In the genomic region with DNA sequence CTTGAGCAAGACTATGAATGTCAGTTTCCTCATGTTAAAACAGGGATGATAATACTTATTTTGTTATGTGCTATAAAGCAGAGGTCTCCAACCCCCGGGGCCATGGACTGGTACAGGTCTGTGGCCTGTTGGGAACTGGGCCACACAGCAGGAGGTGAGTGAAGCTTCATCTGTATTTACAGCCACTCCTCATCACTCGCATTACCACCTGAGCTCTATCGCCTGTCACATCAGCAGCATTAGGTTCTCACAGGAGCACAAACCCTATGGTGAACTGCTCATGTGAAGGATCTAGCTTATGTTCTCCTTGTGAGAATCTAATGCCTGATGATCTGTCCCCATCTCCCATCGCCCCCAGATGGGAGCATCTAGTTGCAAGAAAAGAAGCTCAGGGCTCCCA, we compare ENCODE assay signal across 34 cellular contexts.
"Had no signal": no experiment of that assay in that cellular context is flagged by ENCODE, and none has a peak within 500 bp of the region (broad histone marks: within the 10 kb centered on the region; RNA-seq: fewer than 3 reads in every experiment).

No MANE protein-coding gene starts in this region.

- H3K27ac Mint-ChIP-seq: activated B cell treated with CpG ODN at 0.5 μM for 24 hours; activated CD4-positive, alpha-beta memory T cell treated with anti-CD3 and anti-CD28 coated beads for 36 hours; activated CD4-positive, alpha-beta T cell treated with anti-CD3 and anti-CD28 coated beads, Interleukin-2, amount 10 ng/mL, durations not matched to agents 24 days and 14 days; activated CD8-positive, alpha-beta T cell treated with anti-CD3 and anti-CD28 coated beads for 36 hours; activated naive CD4-positive, alpha-beta T cell treated with anti-CD3 and anti-CD28 coated beads, Interleukin-2, amount 10 ng/mL, durations not matched to agents 7 days and 5 days; activated naive CD4-positive, alpha-beta T cell treated with anti-CD3 and anti-CD28 coated beads, Interleukin-2, amount 50 U/mL, for 24 hours; activated naive CD8-positive, alpha-beta T cell; activated naive CD8-positive, alpha-beta T cell treated with anti-CD3 and anti-CD28 coated beads, Interleukin-2, amount 10 ng/mL, durations not matched to agents 7 days and 5 days; activated naive CD8-positive, alpha-beta T cell treated with anti-CD3 and anti-CD28 coated beads, Interleukin-2, amount 50 U/mL, for 24 hours; activated T-cell treated with anti-CD3 and anti-CD28 coated beads, Interleukin-2, amount 50 U/mL, for 24 hours; activated T-helper 2 cell treated with anti-CD3 and anti-CD28 coated beads, Interferon-gamma antibody, Interleukin-2, Interleukin-4, amounts not matched to agents 10 μg/mL and 5 μg/mL and 100 μg/mL, durations not matched to agents 14 hours and 24 hours and 36 hours; brain; T-helper 1 cell treated with Interleukin-12 subunit alpha and Interleukin-12 subunit beta and Interleukin-4 antibody, amounts not matched to agents 30 μg/mL and 1 μg/mL, for 36 hours; T-helper 2 cell treated with Interferon-gamma antibody and Interleukin-4, amounts not matched to agents 5 μg/mL and 100 μg/mL, for 36 hours had no signal

- H3K36me3 Mint-ChIP-seq: activated CD4-positive, alpha-beta memory T cell treated with anti-CD3 and anti-CD28 coated beads for 36 hours; activated naive CD4-positive, alpha-beta T cell treated with anti-CD3 and anti-CD28 coated beads, Interleukin-2, amount 10 ng/mL, durations not matched to agents 7 days and 5 days; activated naive CD4-positive, alpha-beta T cell treated with anti-CD3 and anti-CD28 coated beads, Interleukin-2, amount 50 U/mL, for 24 hours; activated naive CD8-positive, alpha-beta T cell; activated naive CD8-positive, alpha-beta T cell treated with anti-CD3 and anti-CD28 coated beads, Interleukin-2, amount 10 ng/mL, durations not matched to agents 7 days and 5 days; brain had no signal

- H3K27ac ChIP-seq: ascending aorta, cardiac muscle cell, VCaP had no signal

- ATAC-seq: activated CD8-positive, alpha-beta T cell treated with anti-CD3 and anti-CD28 coated beads for 36 hours; activated naive CD8-positive, alpha-beta T cell treated with anti-CD3 and anti-CD28 coated beads, Interleukin-2, amount 50 U/mL, for 24 hours had no signal

- H3K9me3 Mint-ChIP-seq: activated CD4-positive, alpha-beta memory T cell treated with anti-CD3 and anti-CD28 coated beads for 36 hours; activated CD8-positive, alpha-beta T cell treated with anti-CD3 and anti-CD28 coated beads for 36 hours; activated naive CD4-positive, alpha-beta T cell treated with anti-CD3 and anti-CD28 coated beads, Interleukin-2, amount 10 ng/mL, durations not matched to agents 7 days and 5 days; activated naive CD8-positive, alpha-beta T cell treated with anti-CD3 and anti-CD28 coated beads, Interleukin-2, amount 50 U/mL, for 24 hours; activated T-helper 2 cell treated with anti-CD3 and anti-CD28 coated beads, Interferon-gamma antibody, Interleukin-2, Interleukin-4, amounts not matched to agents 10 μg/mL and 5 μg/mL and 100 μg/mL, durations not matched to agents 14 hours and 24 hours and 36 hours; central memory CD8-positive, alpha-beta T cell; T-helper 1 cell treated with Interleukin-12 subunit alpha and Interleukin-12 subunit beta and Interleukin-4 antibody, amounts not matched to agents 30 μg/mL and 1 μg/mL, for 36 hours had no signal

- H3K27me3 Mint-ChIP-seq: activated B cell treated with CpG ODN at 0.5 μM for 24 hours; activated CD4-positive, alpha-beta memory T cell treated with anti-CD3 and anti-CD28 coated beads for 36 hours; activated CD4-positive, alpha-beta T cell treated with anti-CD3 and anti-CD28 coated beads, Interleukin-2, amount 10 ng/mL, durations not matched to agents 24 days and 14 days; activated CD8-positive, alpha-beta T cell treated with anti-CD3 and anti-CD28 coated beads for 36 hours; activated naive CD4-positive, alpha-beta T cell treated with anti-CD3 and anti-CD28 coated beads, Interleukin-2, amount 10 ng/mL, durations not matched to agents 7 days and 5 days; activated naive CD4-positive, alpha-beta T cell treated with anti-CD3 and anti-CD28 coated beads, Interleukin-2, amount 50 U/mL, for 24 hours; activated naive CD8-positive, alpha-beta T cell; activated naive CD8-positive, alpha-beta T cell treated with anti-CD3 and anti-CD28 coated beads, Interleukin-2, amount 10 ng/mL, durations not matched to agents 7 days and 5 days; activated naive CD8-positive, alpha-beta T cell treated with anti-CD3 and anti-CD28 coated beads, Interleukin-2, amount 50 U/mL, for 24 hours; activated T-cell treated with anti-CD3 and anti-CD28 coated beads, Interleukin-2, amount 50 U/mL, for 24 hours; brain; central memory CD8-positive, alpha-beta T cell had no signal

- H3K4me1 ChIP-seq: ascending aorta had no signal

- H3K4me3 Mint-ChIP-seq: activated B cell treated with CpG ODN at 0.5 μM for 24 hours; activated CD4-positive, alpha-beta memory T cell treated with anti-CD3 and anti-CD28 coated beads for 36 hours; activated CD4-positive, alpha-beta T cell treated with anti-CD3 and anti-CD28 coated beads, Interleukin-2, amount 10 ng/mL, durations not matched to agents 24 days and 14 days; activated CD8-positive, alpha-beta T cell treated with anti-CD3 and anti-CD28 coated beads for 36 hours; activated naive CD4-positive, alpha-beta T cell treated with anti-CD3 and anti-CD28 coated beads, Interleukin-2, amount 10 ng/mL, durations not matched to agents 7 days and 5 days; activated naive CD4-positive, alpha-beta T cell treated with anti-CD3 and anti-CD28 coated beads, Interleukin-2, amount 50 U/mL, for 24 hours; activated naive CD8-positive, alpha-beta T cell; activated naive CD8-positive, alpha-beta T cell treated with anti-CD3 and anti-CD28 coated beads, Interleukin-2, amount 10 ng/mL, durations not matched to agents 7 days and 5 days; activated naive CD8-positive, alpha-beta T cell treated with anti-CD3 and anti-CD28 coated beads, Interleukin-2, amount 50 U/mL, for 24 hours; activated T-cell treated with anti-CD3 and anti-CD28 coated beads, Interleukin-2, amount 50 U/mL, for 24 hours; brain; central memory CD8-positive, alpha-beta T cell; T-helper 1 cell treated with Interleukin-12 subunit alpha and Interleukin-12 subunit beta and Interleukin-4 antibody, amounts not matched to agents 30 μg/mL and 1 μg/mL, for 36 hours; T-helper 2 cell treated with Interferon-gamma antibody and Interleukin-4, amounts not matched to agents 5 μg/mL and 100 μg/mL, for 36 hours had no signal

- H3K4me3 ChIP-seq: ascending aorta, cardiac muscle cell had no signal

- H3K4me1 Mint-ChIP-seq: activated B cell treated with CpG ODN at 0.5 μM for 24 hours; activated CD4-positive, alpha-beta T cell treated with anti-CD3 and anti-CD28 coated beads, Interleukin-2, amount 10 ng/mL, durations not matched to agents 24 days and 14 days; activated naive CD4-positive, alpha-beta T cell treated with anti-CD3 and anti-CD28 coated beads, Interleukin-2, amount 10 ng/mL, durations not matched to agents 7 days and 5 days; activated naive CD4-positive, alpha-beta T cell treated with anti-CD3 and anti-CD28 coated beads, Interleukin-2, amount 50 U/mL, for 24 hours; activated naive CD8-positive, alpha-beta T cell treated with anti-CD3 and anti-CD28 coated beads, Interleukin-2, amount 10 ng/mL, durations not matched to agents 7 days and 5 days; activated naive CD8-positive, alpha-beta T cell treated with anti-CD3 and anti-CD28 coated beads, Interleukin-2, amount 50 U/mL, for 24 hours; brain; central memory CD8-positive, alpha-beta T cell had no signal

- H3K36me3 ChIP-seq: ascending aorta, cardiac muscle cell had no signal

- H3K27me3 ChIP-seq: ascending aorta, cardiac muscle cell had no signal

- DNase-seq: activated B cell treated with CpG ODN at 0.5 μM for 24 hours; activated CD4-positive, alpha-beta memory T cell treated with anti-CD3 and anti-CD28 coated beads for 36 hours; activated CD4-positive, alpha-beta T cell treated with anti-CD3 and anti-CD28 coated beads for 4 hours; activated CD4-positive, alpha-beta T cell treated with anti-CD3 and anti-CD28 coated beads, Interleukin-2, amount 10 ng/mL, durations not matched to agents 24 days and 14 days; activated CD4-positive, alpha-beta T cell treated with anti-CD3 and anti-CD28 coated beads, Interleukin-2, amount 50 U/mL, for 1 hour; activated CD4-positive, alpha-beta T cell treated with anti-CD3 and anti-CD28 coated beads, Interleukin-2, amount 50 U/mL, for 4 hours; activated CD4-positive, CD25-positive, alpha-beta regulatory T cell treated with anti-CD3 and anti-CD28 coated beads, Interleukin-2, amount 50 U/mL, for 72 hours; activated CD8-positive, alpha-beta memory T cell treated with anti-CD3 and anti-CD28 coated beads, Interleukin-2, amount 50 U/mL, for 48 hours; activated CD8-positive, alpha-beta T cell treated with anti-CD3 and anti-CD28 coated beads for 36 hours; activated effector memory CD4-positive, alpha-beta T cell treated with Interleukin-2 at 50 U/mL for 16 hours; activated gamma-delta T cell; activated naive CD4-positive, alpha-beta T cell treated with anti-CD3 and anti-CD28 coated beads, Interleukin-2, amount 10 ng/mL, durations not matched to agents 7 days and 5 days; activated naive CD4-positive, alpha-beta T cell treated with Interleukin-2 at 50 U/mL for 16 hours; activated naive CD8-positive, alpha-beta T cell treated with anti-CD3 and anti-CD28 coated beads, Interleukin-2, amount 10 ng/mL, durations not matched to agents 7 days and 5 days; activated naive CD8-positive, alpha-beta T cell treated with anti-CD3 and anti-CD28 coated beads, Interleukin-2, amount 50 U/mL, for 24 hours; activated T-cell treated with anti-CD3 and anti-CD28 coated beads, Interleukin-2, amount 50 U/mL, for 24 hours; activated T-cell treated with anti-CD3 and anti-CD28 coated beads, Interleukin-2, amount 50 U/mL, for 48 hours; amygdala; anterior cingulate cortex; caudate nucleus; SW 1271; T-helper 1 cell; T-helper 2 cell; T-helper 9 cell had no signal

- H3K9me3 ChIP-seq: ascending aorta had no signal
